In genomic region chr17:26731005-26731921, GRCh38 we compare ENCODE assay signal across 14 cellular contexts.
A peak's percentile ranks its signal among the peaks of the same experiment; 100 is the strongest.
DNase-seq lines count a peak whose midpoint lies in the region; ATAC-seq, FAIRE-seq and TF ChIP-seq lines count a peak whose summit lies in the region.
"Had no signal": no experiment of that assay in that cellular context is flagged by ENCODE, and none has a peak within 500 bp of the region (broad histone marks: within the 10 kb centered on the region; RNA-seq: fewer than 3 reads in every experiment).

No MANE protein-coding gene starts in this region.

- H3K36me3 ChIP-seq in PC-3 (ENCODE audit: low read depth, low read length) (no peaks in the 10 kb centered on the region), right lobe of liver (no peaks in the 10 kb centered on the region), upper lobe of right lung (no peaks in the 10 kb centered on the region)

- H3K4me3 ChIP-seq in PC-3 (ENCODE audit: low read length) (no peak overlapping the region), right lobe of liver (no peak overlapping the region), upper lobe of right lung (no peak overlapping the region)

- CTCF ChIA-PET in PC-3 (lab: Charles Lee): no interaction called here

- H3K9me3 ChIP-seq in PC-3 (ENCODE audit: low read length): no peaks in the 10 kb centered on the region
- no peaks in the 10 kb centered on the region for H3K9me3 ChIP-seq in right lobe of liver
- H3K9me3 ChIP-seq in upper lobe of right lung: no peaks in the 10 kb centered on the region

- ATAC-seq in PC-3 (peak; percentile 67), right lobe of liver (no peak), upper lobe of right lung (peak; percentile 22), HG03045 (IDR thresholded peaks at IDR 0.05; ENCODE audit: unreplicated experiment) (no peak)
- ATAC-seq: HCT116 had no signal

- no peaks in the 10 kb centered on the region for H3F3A ChIP-seq in PC-3 (ENCODE audit: low read length, unreplicated experiment)

- intact Hi-C loops in PC-3 (cut with micrococcal nuclease) (no loop called here), right lobe of liver (cut with DNase I) (no loop called here), upper lobe of right lung (cut with DNase I) (no loop called here)

- POLR2A ChIA-PET in PC-3 (lab: Charles Lee; ENCODE audit: unreplicated experiment): no interaction called here

- no peaks in the 10 kb centered on the region for H3K9me2 ChIP-seq in PC-3 (replicated peaks; ENCODE audit: low read length)

- H3K4me2 ChIP-seq in PC-3 (ENCODE audit: low read length): no peak overlapping the region

- DNase-seq in GM03348 (ENCODE audit: low spot score): peak; percentile 7
- no peak for DNase-seq in PC-3
- peak; percentile 21 to 47 (median 36) for DNase-seq in right lobe of liver
- DNase-seq in upper lobe of right lung: no peak
- no peak for DNase-seq in frontal cortex (ENCODE audit: low spot score in 2 of 2)
- DNase-seq in cerebellar cortex (ENCODE audit: low spot score): no peak
- DNase-seq: ACHN, KBM-7, NCI-H1417 treated with DMSO at 0.1 percent for 48 hours, NCI-H2029 treated with DMSO at 0.1 percent for 48 hours, NCI-H2171 treated with DMSO at 0.1 percent for 48 hours, NCI-H82 had no signal

- no peak for FAIRE-seq in frontal cortex (lab: Jason Lieb, UNC)

- H3K9ac ChIP-seq in PC-3 (ENCODE audit: low read length): no peak overlapping the region

- TF ChIP-seq CTCF in PC-3 (conservative IDR thresholded peaks at IDR 0.05; ENCODE audit: low read depth, low read length) (no peak), right lobe of liver (IDR thresholded peaks at IDR 0.05) (no peak), upper lobe of right lung (IDR thresholded peaks at IDR 0.05) (no peak)

- WGBS in right lobe of liver (ENCODE audit: insufficient coverage, low coverage, low lambda C conversion rate, missing lambda C conversion rate): 54% methylated on average over 52 of the region's 96 CpGs

- no peak for TF ChIP-seq POLR2A in right lobe of liver (IDR thresholded peaks at IDR 0.05)

- H3K27ac ChIP-seq in PC-3 (ENCODE audit: low read length): no peak overlapping the region
- no peak overlapping the region for H3K27ac ChIP-seq in right lobe of liver
- H3K27ac ChIP-seq in upper lobe of right lung: no peak overlapping the region

- H3K4me1 ChIP-seq in PC-3 (ENCODE audit: insufficient read depth, low read length) (no peaks in the 10 kb centered on the region), right lobe of liver (no peaks in the 10 kb centered on the region), upper lobe of right lung (no peaks in the 10 kb centered on the region)

- no peaks in the 10 kb centered on the region for H3K27me3 ChIP-seq in PC-3 (ENCODE audit: low read length)
- no peaks in the 10 kb centered on the region for H3K27me3 ChIP-seq in right lobe of liver
- no peaks in the 10 kb centered on the region for H3K27me3 ChIP-seq in upper lobe of right lung

- H3K79me2 ChIP-seq in PC-3 (ENCODE audit: low read length): no peaks in the 10 kb centered on the region

- no TSS peak for BruUV-seq in PC-3 (replicated peaks; lab: Mats Ljungman, UMichigan)

- H2AFZ ChIP-seq in PC-3 (ENCODE audit: low read length): no peak overlapping the region

- no peaks in the 10 kb centered on the region for H4K20me1 ChIP-seq in PC-3 (ENCODE audit: low read length)

Comparison
In these comparisons a context has a peak if more than half of its experiments do, and no peak if none do; other contexts are left out.
1. DNase-seq: peak in GM03348 (single experiment) and right lobe of liver (3 of 3); none in PC-3 (single experiment), upper lobe of right lung (single experiment), frontal cortex (0 of 2) and cerebellar cortex (single experiment).
2. ATAC-seq: peak in PC-3 (single experiment) and upper lobe of right lung (single experiment); none in right lobe of liver (0 of 4) and HG03045 (single experiment).